Comparison of ENCODE assay signal across 1 cellular context in genomic region chr1:6491966-6492365, GRCh38.
TF ChIP-seq lines count a peak whose summit lies in the region.

No MANE protein-coding gene starts in this region.

TF ChIP-seq in endothelial cell of umbilical vein, 7 proteins besides CTCF, POLR2A, EP300 and RAD21 (continued from another document):
- no peak for TF ChIP-seq MYC (IDR thresholded peaks at IDR 0.05; ENCODE audit: low read depth, low read length)
